ENCODE assay signal across 8 cellular contexts in genomic region chr3:5195605-5196004, GRCh38. TPM values are rescaled to one million over a fixed set of nuclear protein-coding genes. Genes with fewer than 3 reads are reported as not detected.
DNase-seq lines count a peak whose midpoint lies in the region; ATAC-seq, FAIRE-seq and TF ChIP-seq lines count a peak whose summit lies in the region.

No MANE protein-coding gene starts in this region.

- TF ChIP-seq POLR2A in GM12892 (IDR thresholded peaks at IDR 0.05; ENCODE audit: low read depth, low read length), result 0 out of 2 replicates have a peak, but pooled peaks have one; percentile 13

- H3K9ac ChIP-seq in mammary epithelial cell (ENCODE audit: insufficient read depth, low read length), result peak overlapping the region; percentile 14

- H2AFZ ChIP-seq in OCI-LY7 (ENCODE audit: low read length), result no peak overlapping the region
- H2AFZ ChIP-seq in mammary epithelial cell (ENCODE audit: low read depth, low read length), result no peak overlapping the region

- POLR2A ChIA-PET in OCI-LY7 (lab: Charles Lee), result interaction anchor here (0.5 to 11.4 kb wide), 9 partner anchors 12 to 1525 kb away, joined by 3 to 444 read pairs (median 4); partner anchors contain the start of gene EDEM1

- TF ChIP-seq CTCF in OCI-LY7 (conservative IDR thresholded peaks at IDR 0.05; ENCODE audit: low read length) (no peak), mammary epithelial cell (conservative IDR thresholded peaks at IDR 0.05 in 1 of 2, IDR thresholded peaks at IDR 0.05 in 1 of 2; ENCODE audit: extremely low read depth in 1 of 2, insufficient read depth in 1 of 2, low read depth in 1 of 2, low read length in 2 of 2) (no peak)

- peak overlapping the region; percentile 99 for H3K27ac ChIP-seq in OCI-LY7 (ENCODE audit: low read depth, low read length, poor library complexity, severe bottlenecking)
- H3K27ac ChIP-seq in mammary epithelial cell (ENCODE audit: insufficient read depth, low read depth, low read length), result peak overlapping the region; percentile 95

- peaks cover 87% of the 10 kb centered on the region for H3K36me3 ChIP-seq in OCI-LY7 (ENCODE audit: insufficient read depth, low read length)
- H3K36me3 ChIP-seq in mammary epithelial cell (ENCODE audit: insufficient read depth, low read length), result peaks cover 18% of the 10 kb centered on the region

- H4K20me1 ChIP-seq in OCI-LY7 (ENCODE audit: insufficient read depth, low read length) (peaks cover 19% of the 10 kb centered on the region; the same call in 1 of the 2 replicates), mammary epithelial cell (ENCODE audit: insufficient read depth, low read length) (no peaks in the 10 kb centered on the region)

- no TSS peak for BruUV-seq in OCI-LY7 (replicated peaks; lab: Mats Ljungman, UMichigan)
- BruUV-seq in mammary epithelial cell (replicated peaks; lab: Mats Ljungman, UMichigan), result no TSS peak

- H3K79me2 ChIP-seq in OCI-LY7 (ENCODE audit: insufficient read depth, low read depth, low read length) (peaks cover 86% of the 10 kb centered on the region), mammary epithelial cell (ENCODE audit: insufficient read depth, low read length) (peaks cover 81% of the 10 kb centered on the region)

- H3K9me2 ChIP-seq in OCI-LY7 (ENCODE audit: insufficient read depth, low read length), result no peaks in the 10 kb centered on the region

- no peaks in the 10 kb centered on the region for H3K9me3 ChIP-seq in OCI-LY7 (ENCODE audit: low read length)
- no peaks in the 10 kb centered on the region for H3K9me3 ChIP-seq in mammary epithelial cell (replicated peaks; ENCODE audit: insufficient read depth, low read length)

- FAIRE-seq in GM12892 (lab: Jason Lieb, UNC), result no peak

- no peaks in the 10 kb centered on the region for H3K27me3 ChIP-seq in mammary epithelial cell (ENCODE audit: insufficient read depth, low read length)

- H3K4me3 ChIP-seq in OCI-LY7 (ENCODE audit: low read depth, low read length, poor library complexity, severe bottlenecking) (peak overlapping the region; percentile 46), mammary epithelial cell (replicated peaks in 1 of 3; ENCODE audit: insufficient read depth in 1 of 3, low read depth in 2 of 3, low read length in 3 of 3) (peak overlapping the region in 1 of 3 experiments; percentile 3)

- intact Hi-C loops in OCI-LY7 (cut with micrococcal nuclease; ENCODE audit: unreplicated experiment), result loop anchor here (2.0 kb wide), 1 partner anchor 15 kb away; no protein-coding TSS in a partner anchor
- intact Hi-C loops in mammary epithelial cell (cut with micrococcal nuclease), result loop anchor here (1.0 to 5.0 kb wide), 4 partner anchors 7 to 483 kb away; partner anchors contain the start of gene BHLHE40

- ATAC-seq in HG03469 (IDR thresholded peaks at IDR 0.05; ENCODE audit: unreplicated experiment), result no peak
- ATAC-seq in GM19351 (IDR thresholded peaks at IDR 0.05; ENCODE audit: unreplicated experiment), result no peak

- dilution Hi-C loops in mammary epithelial cell (cut with HindIII; ENCODE audit: low sequenced_read_pairs), result no loop called here

- CTCF ChIA-PET in OCI-LY7 (lab: Charles Lee; ENCODE audit: unreplicated experiment), result interaction anchor here (1.0 to 2.2 kb wide), 3 partner anchors 9 to 14 kb away, joined by 3 to 5 read pairs (median 3); no protein-coding TSS in a partner anchor
- CTCF ChIA-PET in mammary epithelial cell (lab: Charles Lee; ENCODE audit: low non-redundant PET), result no interaction called here

- H3K4me1 ChIP-seq in OCI-LY7 (ENCODE audit: insufficient read depth, low read length, poor library complexity, severe bottlenecking), result peaks cover 91% of the 10 kb centered on the region
- peaks cover 62% of the 10 kb centered on the region for H3K4me1 ChIP-seq in mammary epithelial cell (ENCODE audit: insufficient read depth, low read length)

- WGBS in mammary epithelial cell (ENCODE audit: low coverage, missing lambda C conversion rate), result 45% methylated on average over 2 of the region's 2 CpGs

- DNase-seq in GM12892 (ENCODE audit: insufficient read length) (no peak), OCI-LY7 (ENCODE audit: low spot score) (peak; percentile 75), mammary epithelial cell (peak; percentile 74), renal cortical epithelial cell (ENCODE audit: low read depth) (peak; percentile 72), NCI-H748 treated with DMSO at 0.1 percent for 48 hours (lab: John Stamatoyannopoulos, UW) (no peak), superior temporal gyrus (ENCODE audit: extremely low spot score) (no peak)

- H3K4me2 ChIP-seq in OCI-LY7 (ENCODE audit: low read length) (peak overlapping the region; percentile 69), mammary epithelial cell (ENCODE audit: insufficient read depth, low read depth, low read length) (peak overlapping the region; percentile 66)

- in situ Hi-C loops in mammary epithelial cell (cut with MboI; ENCODE audit: low sequenced_read_pairs in 2 of 2), result loop anchor here (5.0 to 25.0 kb wide), 3 partner anchors 71 to 208 kb away; partner anchors contain the start of genes ARL8B (in 2 of the 2) and BHLHE40 (in 1 of the 2)

RNA-seq across cellular contexts. Expression of gene EDEM1, which starts 8.1 kb away (rescaled TPM):
- polyA plus RNA-seq in GM12892 (2012; ENCODE audit: missing spikeins), result 79.9 TPM
- total RNA-seq in OCI-LY7 (2014; rRNA removed; shearing (Covaris generic)), result 125 and 186 TPM in 2 replicates
- total RNA-seq in OCI-LY7 (2022) (337 and 398 TPM in 2 replicates), mammary epithelial cell (10 to 100 TPM; 78.0 to 98.0 TPM), renal cortical epithelial cell (27.4 and 35.0 TPM in 2 replicates)
- 47.0 TPM for polyA plus RNA-seq in mammary epithelial cell
- 70.9 TPM for polyA minus RNA-seq in mammary epithelial cell

Comparison
In these comparisons a context has a peak if more than half of its experiments do, and no peak if none do; other contexts are left out.
1. DNase-seq: peak in OCI-LY7 (single experiment), mammary epithelial cell (single experiment) and renal cortical epithelial cell (single experiment); none in GM12892 (single experiment), NCI-H748 treated with DMSO at 0.1 percent for 48 hours (single experiment) and superior temporal gyrus (single experiment).